ENCODE assay signal across 8 cellular contexts in genomic region chr12:122190842-122191668, GRCh38. TPM values are rescaled to one million over a fixed set of nuclear protein-coding genes. Genes with fewer than 3 reads are reported as not detected.
DNase-seq lines count a peak whose midpoint lies in the region; ATAC-seq, FAIRE-seq and TF ChIP-seq lines count a peak whose summit lies in the region.

No MANE protein-coding gene starts in this region.

- 64% methylated on average over 18 of the region's 18 CpGs; no CpG with 5 or more reads in 1 of the 2 experiments for WGBS in H1 (ENCODE audit: extremely low coverage in 1 of 2, insufficient coverage in 1 of 2, insufficient read length in 1 of 2, insufficient replicate concordance in 2 of 2, low coverage in 1 of 2, low lambda C conversion rate in 2 of 2, missing lambda C conversion rate in 1 of 2), 2 experiments

- no peak for TF ChIP-seq POLR2A in H1 (IDR thresholded peaks at IDR 0.05; ENCODE audit: control extremely low read depth in 1 of 2, low read depth in 2 of 2, low read length in 2 of 2)

- peak; percentile 16 for DNase-seq in AG09319 (ENCODE audit: extremely low read depth, low read depth)
- DNase-seq in GM18507 (ENCODE audit: extremely low spot score, insufficient read length, low read depth): peak; percentile 79
- peak; percentile 48 for DNase-seq in NCI-H510A (lab: John Stamatoyannopoulos, UW)
- DNase-seq in activated CD4-positive, alpha-beta T cell treated with anti-CD3 and anti-CD28 coated beads, Interleukin-2, amount 50 U/mL, for 4 hours: peak; percentile 53 to 65
- peak; percentile 56 to 87 for DNase-seq in H1 (ENCODE audit: low read depth in 1 of 2, low spot score in 2 of 2)
- DNase-seq in naive B cell: peak; percentile 57
- DNase-seq in superior temporal gyrus (ENCODE audit: extremely low spot score): peak; percentile 45

- H3K27ac Mint-ChIP-seq in naive B cell: peak overlapping the region in 1 of 6 donors; percentile 44

- H3K18ac ChIP-seq in H1 (ENCODE audit: extremely low read depth, low read length): no peak overlapping the region

- no peak overlapping the region for H4K91ac ChIP-seq in H1 (replicated peaks; ENCODE audit: insufficient read length, low read length)

- no peaks in the 10 kb centered on the region for H3K36me3 ChIP-seq in H1 (ENCODE audit: control insufficient read depth in 2 of 4, insufficient read depth in 4 of 4, low read length in 3 of 4)

- H2AK5ac ChIP-seq in H1 (ENCODE audit: low read depth, low read length): no peak overlapping the region

- ATAC-seq in naive B cell (ENCODE audit: low read depth in 2 of 2) (peak; percentile 86 to 91), HG02885 (IDR thresholded peaks at IDR 0.05; ENCODE audit: poor library complexity, unreplicated experiment) (no peak)

- H3K79me2 ChIP-seq in H1 (ENCODE audit: control insufficient read depth in 1 of 2, insufficient read depth in 2 of 2, low read length in 2 of 2): no peaks in the 10 kb centered on the region

- peaks cover 7% of the 10 kb centered on the region in 2 donors for H3K36me3 Mint-ChIP-seq in naive B cell

- FAIRE-seq in GM18507 (lab: Jason Lieb, UNC) (peak; percentile 87), H1 (lab: Jason Lieb, UNC) (peak; percentile 93)

- H2BK15ac ChIP-seq in H1 (ENCODE audit: low read length): no peak overlapping the region

- no peak overlapping the region for H3K14ac ChIP-seq in H1 (ENCODE audit: insufficient read length)

- TF ChIP-seq CTCF in AG09319 (IDR thresholded peaks at IDR 0.05; ENCODE audit: low read depth, low read length): peak; percentile 79
- peak; percentile 88 to 95 (median 91) for TF ChIP-seq CTCF in H1 (IDR thresholded peaks at IDR 0.05; ENCODE audit: control extremely low read depth in 1 of 3, insufficient read depth in 1 of 3, low read depth in 1 of 3, low read length in 3 of 3)

- POLR2A ChIA-PET in H1 (lab: Charles Lee; ENCODE audit: partially characterized antibody): interaction anchor here (0.6 to 1.6 kb wide), 3 partner anchors 15 to 60 kb away, joined by 3 to 6 read pairs (median 3); no protein-coding TSS in a partner anchor

- H2AFZ ChIP-seq in H1 (ENCODE audit: low read length): peak overlapping the region; percentile 13; the same call in 1 of the 2 replicates

- no peak overlapping the region for H3K9ac ChIP-seq in H1 (replicated peaks in 1 of 4; ENCODE audit: extremely low read depth in 1 of 4, low read depth in 3 of 4, low read length in 3 of 4)

- H3K4me1 Mint-ChIP-seq in naive B cell: peaks cover 4 to 7% (median 6%) of the 10 kb centered on the region in 3 donors

- no peak overlapping the region for H2BK20ac ChIP-seq in H1 (ENCODE audit: low read length)

- H3K79me1 ChIP-seq in H1 (ENCODE audit: low read depth, low read length): no peaks in the 10 kb centered on the region

- no peak overlapping the region for H3K4ac ChIP-seq in H1 (replicated peaks; ENCODE audit: insufficient read length, low read depth, low read length)

- H3K23ac ChIP-seq in H1 (ENCODE audit: insufficient read length): no peak overlapping the region

- peak overlapping the region in 1 of 8 donors; percentile 47 for H3K4me3 Mint-ChIP-seq in naive B cell

- no peak overlapping the region for H2BK5ac ChIP-seq in H1 (ENCODE audit: low read depth, low read length)

- no peaks in the 10 kb centered on the region for H3K27me3 ChIP-seq in H1 (replicated peaks in 1 of 4; ENCODE audit: control insufficient read depth in 3 of 4, extremely low read depth in 1 of 4, insufficient read depth in 3 of 4, low read length in 3 of 4)

- H4K8ac ChIP-seq in H1 (ENCODE audit: extremely low read depth, insufficient read depth, low read length): no peak overlapping the region; the same call in 1 of the 2 replicates

- TF ChIP-seq RAD21 in H1 (IDR thresholded peaks at IDR 0.05 in 1 of 2, conservative IDR thresholded peaks at IDR 0.05 in 1 of 2; ENCODE audit: low read depth in 2 of 2, low read length in 2 of 2): peak; percentile 91 to 92

- no peaks in the 10 kb centered on the region for H3K9me3 ChIP-seq in H1 (ENCODE audit: insufficient read depth in 2 of 2, low read depth in 1 of 2, low read length in 1 of 2)

- H3K4me3 ChIP-seq in H1 (ENCODE audit: extremely low read depth in 1 of 4, insufficient read depth in 2 of 4, low read depth in 3 of 4, low read length in 4 of 4): no peak overlapping the region

- H4K5ac ChIP-seq in H1 (ENCODE audit: insufficient read length, low read depth, low read length): no peak overlapping the region

- no peak overlapping the region for H3K56ac ChIP-seq in H1 (replicated peaks; ENCODE audit: insufficient read length, low read depth, low read length)

- H4K20me1 ChIP-seq in H1 (replicated peaks in 1 of 2; ENCODE audit: control insufficient read depth in 1 of 2, insufficient read depth in 2 of 2, low read length in 2 of 2): no peaks in the 10 kb centered on the region

- peaks cover 0 to 16% (median 7%) of the 10 kb centered on the region in 7 donors for H3K9me3 Mint-ChIP-seq in naive B cell

- H2BK12ac ChIP-seq in H1 (ENCODE audit: low read depth, low read length): no peak overlapping the region

- no peak for TF ChIP-seq EP300 in H1 (IDR thresholded peaks at IDR 0.05; ENCODE audit: borderline replicate concordance in 1 of 2, low read depth in 2 of 2, low read length in 2 of 2)

- H3K27me3 Mint-ChIP-seq in naive B cell: peaks cover 4 to 20% (median 8%) of the 10 kb centered on the region in 3 donors

- CTCF ChIA-PET in H1 (lab: Charles Lee; ENCODE audit: partially characterized antibody): interaction anchor here (0.6 to 4.8 kb wide), 51 partner anchors 7 to 1540 kb away, joined by 3 to 27 read pairs (median 4); partner anchors contain the start of genes B3GNT4, IL31 and LRRC43

- H3K4me1 ChIP-seq in H1 (replicated peaks in 1 of 4; ENCODE audit: control insufficient read depth in 3 of 4, insufficient read depth in 4 of 4, low read length in 3 of 4): peaks cover 0 to 4% (median under 1%) of the 10 kb centered on the region in 4 experiments; a peak in 2 of 7 replicates

- no peak overlapping the region for H3K4me2 ChIP-seq in H1 (ENCODE audit: insufficient read depth in 1 of 2, low read depth in 2 of 2, low read length in 2 of 2)

- H3K23me2 ChIP-seq in H1 (ENCODE audit: low read depth, low read length): no peaks in the 10 kb centered on the region

- no peak overlapping the region for H2BK120ac ChIP-seq in H1 (replicated peaks; ENCODE audit: low read depth, low read length)

- no peak overlapping the region for H3K27ac ChIP-seq in H1 (ENCODE audit: low read depth, low read length)

TF ChIP-seq in H1, 55 proteins besides CTCF, POLR2A, EP300 and RAD21:
- TF ChIP-seq TCF12 (IDR thresholded peaks at IDR 0.05; ENCODE audit: low read depth, low read length): 0 out of 2 replicates have a peak, but pooled peaks have one; percentile 22
- no peak for TF ChIP-seq KDM4A (IDR thresholded peaks at IDR 0.05; ENCODE audit: low read depth, low read length, severe bottlenecking)
- TF ChIP-seq CREB1 (IDR thresholded peaks at IDR 0.05): peak; percentile 68
TF ChIP-seq in H1: peak in this region for 2.

RNA-seq across cellular contexts. Expression of gene LRRC43, which starts 8.1 kb away (rescaled TPM):
- 0.15 and 0.35 TPM in 2 replicates for total RNA-seq in H1 (2021; fragmentation: NEBNext Ultra II Directional; extraction: Animal tissue kit (Norgen Biotek cat#: 25700))
- polyA plus RNA-seq in H1 (2011; rRNA removed) (0.39 and 0.44 TPM in 2 replicates), naive B cell (ENCODE audit: low read depth in 6 of 6) (not detected)
- polyA plus RNA-seq in H1 (2011; cell fraction: cytosol; rRNA removed): 0.66 TPM
- polyA plus RNA-seq in H1 (2011; cell fraction: nucleus; rRNA removed): 0.53 TPM
- polyA plus RNA-seq in H1 (2012, experiment 1 of 2): 0.17 to 0.70 TPM (median 0.39 TPM) in 4 replicates
- polyA plus RNA-seq in H1 (2012, experiment 2 of 2): 0.24 TPM
- polyA plus RNA-seq in H1 (2013, experiment 1 of 2): 0.24 TPM
- polyA plus RNA-seq in H1 (2013, experiment 2 of 2): 0.44 TPM
- polyA minus RNA-seq in H1 (2011; rRNA and poly(A)+ RNA removed): 0.13 TPM in 1 of 2 replicates, not detected in the other
- polyA minus RNA-seq in H1 (2011; cell fraction: cytosol; rRNA and poly(A)+ RNA removed): not detected
- not detected for polyA minus RNA-seq in H1 (2011; cell fraction: nucleus; rRNA and poly(A)+ RNA removed)

RNA-seq across cellular contexts. Expression of gene B3GNT4, which starts 12.5 kb away (rescaled TPM):
- total RNA-seq in H1 (2021; fragmentation: NEBNext Ultra II Directional; extraction: Animal tissue kit (Norgen Biotek cat#: 25700)): 1.4 and 1.9 TPM in 2 replicates
- polyA plus RNA-seq in H1 (2011; rRNA removed) (1.1 and 2.1 TPM in 2 replicates), naive B cell (ENCODE audit: low read depth in 6 of 6) (under 1 TPM in 3 of 6 donors, not detected in 3; 0.54 to 0.84 (median 0.56) TPM)
- polyA plus RNA-seq in H1 (2011; cell fraction: cytosol; rRNA removed): 1.8 TPM
- 2.6 TPM for polyA plus RNA-seq in H1 (2011; cell fraction: nucleus; rRNA removed)
- 1.6 to 1.9 TPM (median 1.6 TPM) in 4 replicates for polyA plus RNA-seq in H1 (2012, experiment 1 of 2)
- polyA plus RNA-seq in H1 (2012, experiment 2 of 2): 1.1 TPM
- polyA plus RNA-seq in H1 (2013, experiment 1 of 2): 3.1 TPM
- polyA plus RNA-seq in H1 (2013, experiment 2 of 2): 2.1 TPM
- polyA minus RNA-seq in H1 (2011; rRNA and poly(A)+ RNA removed): 5.0 and 5.2 TPM in 2 replicates
- 1.6 TPM for polyA minus RNA-seq in H1 (2011; cell fraction: cytosol; rRNA and poly(A)+ RNA removed)
- 3.3 TPM for polyA minus RNA-seq in H1 (2011; cell fraction: nucleus; rRNA and poly(A)+ RNA removed)

RNA-seq across cellular contexts. Expression of gene IL31, which starts 17.0 kb away (rescaled TPM):
- not detected in 2 replicates for total RNA-seq in H1 (2021; fragmentation: NEBNext Ultra II Directional; extraction: Animal tissue kit (Norgen Biotek cat#: 25700))
- polyA plus RNA-seq in H1 (2011; rRNA removed) (not detected in 2 replicates), naive B cell (ENCODE audit: low read depth in 6 of 6) (not detected)
- not detected for polyA plus RNA-seq in H1 (2011; cell fraction: cytosol; rRNA removed)
- not detected for polyA plus RNA-seq in H1 (2011; cell fraction: nucleus; rRNA removed)
- not detected in 4 replicates for polyA plus RNA-seq in H1 (2012, experiment 1 of 2)
- not detected for polyA plus RNA-seq in H1 (2012, experiment 2 of 2)
- not detected for polyA plus RNA-seq in H1 (2013, experiment 1 of 2)
- polyA plus RNA-seq in H1 (2013, experiment 2 of 2): not detected
- polyA minus RNA-seq in H1 (2011; rRNA and poly(A)+ RNA removed): not detected in 2 replicates
- polyA minus RNA-seq in H1 (2011; cell fraction: cytosol; rRNA and poly(A)+ RNA removed): not detected
- polyA minus RNA-seq in H1 (2011; cell fraction: nucleus; rRNA and poly(A)+ RNA removed): not detected

RNA-seq across cellular contexts. Expression of gene DIABLO, which starts 34.8 kb away (rescaled TPM):
- total RNA-seq in H1 (2021; fragmentation: NEBNext Ultra II Directional; extraction: Animal tissue kit (Norgen Biotek cat#: 25700)): 68.3 and 71.5 TPM in 2 replicates
- polyA plus RNA-seq in H1 (2011; rRNA removed) (65.2 and 68.8 TPM in 2 replicates), naive B cell (ENCODE audit: low read depth in 6 of 6) (10 to 100 TPM; 38.0 to 61.1 (median 54.3) TPM)
- 51.0 TPM for polyA plus RNA-seq in H1 (2011; cell fraction: cytosol; rRNA removed)
- polyA plus RNA-seq in H1 (2011; cell fraction: nucleus; rRNA removed): 52.2 TPM
- polyA plus RNA-seq in H1 (2012, experiment 1 of 2): 51.1 to 70.5 TPM (median 60.3 TPM) in 4 replicates
- 41.6 TPM for polyA plus RNA-seq in H1 (2012, experiment 2 of 2)
- 48.9 TPM for polyA plus RNA-seq in H1 (2013, experiment 1 of 2)
- 52.7 TPM for polyA plus RNA-seq in H1 (2013, experiment 2 of 2)
- 45.9 and 55.6 TPM in 2 replicates for polyA minus RNA-seq in H1 (2011; rRNA and poly(A)+ RNA removed)
- polyA minus RNA-seq in H1 (2011; cell fraction: cytosol; rRNA and poly(A)+ RNA removed): 21.9 TPM
- polyA minus RNA-seq in H1 (2011; cell fraction: nucleus; rRNA and poly(A)+ RNA removed): 40.2 TPM

Comparison
In these comparisons a context has a peak if more than half of its experiments do, and no peak if none do; other contexts are left out.
1. DNase-seq: peak in every context shown above with its lines; median percentile 79 in GM18507; 72 in H1; 59 in activated CD4-positive, alpha-beta T cell treated with anti-CD3 and anti-CD28 coated beads, Interleukin-2, amount 50 U/mL, for 4 hours; 57 in naive B cell; 48 in NCI-H510A; 45 in superior temporal gyrus; 16 in AG09319.